Comparison of ENCODE assay signal across 1 cellular context in the genomic region with DNA sequence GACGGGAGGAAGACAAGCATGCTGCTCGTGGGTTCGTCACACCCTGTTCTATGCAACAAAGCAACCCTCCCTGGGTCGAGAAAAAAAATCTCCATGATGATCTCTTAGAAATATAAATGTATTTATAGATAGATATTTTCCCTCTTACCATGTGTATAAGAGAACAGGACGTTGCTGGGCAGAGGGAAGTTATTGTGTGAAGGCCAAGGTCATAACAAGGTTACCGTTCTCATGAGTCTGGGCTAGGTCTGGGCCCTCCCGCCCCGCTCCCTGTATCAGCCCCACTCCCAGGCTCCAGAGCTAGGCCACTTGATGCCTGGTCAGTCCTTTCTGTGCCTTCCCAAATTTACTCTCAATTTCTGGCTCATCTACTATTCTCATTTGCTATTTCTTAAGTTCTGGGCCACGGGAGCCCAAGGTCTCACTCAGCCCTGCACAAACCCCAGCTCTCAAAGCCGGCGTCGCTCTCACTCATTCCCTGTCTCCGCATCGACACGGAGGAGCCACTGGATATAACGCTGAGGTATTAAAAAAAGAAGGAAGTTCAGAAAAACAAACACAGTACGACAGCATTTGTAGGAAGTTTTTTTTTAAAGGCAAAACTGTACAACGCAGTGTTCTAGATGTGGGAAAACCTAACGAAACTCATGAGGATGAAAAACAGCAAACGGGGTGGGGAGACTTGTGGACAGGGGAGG.
A peak's percentile ranks its signal among the peaks of the same experiment; 100 is the strongest.
TF ChIP-seq lines count a peak whose summit lies in the region.

No MANE protein-coding gene starts in this region.

TF ChIP-seq in K562, 482 proteins besides CTCF, POLR2A, EP300 and RAD21 (continued from another document and continues in another):
- TF ChIP-seq, protein P1, sequence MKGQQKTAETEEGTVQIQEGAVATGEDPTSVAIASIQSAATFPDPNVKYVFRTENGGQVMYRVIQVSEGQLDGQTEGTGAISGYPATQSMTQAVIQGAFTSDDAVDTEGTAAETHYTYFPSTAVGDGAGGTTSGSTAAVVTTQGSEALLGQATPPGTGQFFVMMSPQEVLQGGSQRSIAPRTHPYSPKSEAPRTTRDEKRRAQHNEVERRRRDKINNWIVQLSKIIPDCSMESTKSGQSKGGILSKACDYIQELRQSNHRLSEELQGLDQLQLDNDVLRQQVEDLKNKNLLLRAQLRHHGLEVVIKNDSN (CRISPR knock-in tag; IDR thresholded peaks at IDR 0.05): no peak
- TF ChIP-seq RBM25 (IDR thresholded peaks at IDR 0.05; ENCODE audit: low read depth, low read length, severe bottlenecking): no peak
- peak; percentile 95 for TF ChIP-seq ZNF175 (CRISPR knock-in tag; IDR thresholded peaks at IDR 0.05; ENCODE audit: low read depth)
- TF ChIP-seq, protein P2, sequence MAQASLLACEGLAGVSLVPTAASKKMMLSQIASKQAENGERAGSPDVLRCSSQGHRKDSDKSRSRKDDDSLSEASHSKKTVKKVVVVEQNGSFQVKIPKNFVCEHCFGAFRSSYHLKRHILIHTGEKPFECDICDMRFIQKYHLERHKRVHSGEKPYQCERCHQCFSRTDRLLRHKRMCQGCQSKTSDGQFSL (CRISPR knock-in tag; IDR thresholded peaks at IDR 0.05): no peak; the same call in 1 of the 2 replicates
- TF ChIP-seq, protein P2 (tag; IDR thresholded peaks at IDR 0.05): 0 out of 4 replicates have a peak, but pooled peaks of 1 of the 2 experiments have one; percentile 66
- no peak for TF ChIP-seq ZNF77 (CRISPR knock-in tag; IDR thresholded peaks at IDR 0.05)
- TF ChIP-seq PHF20 (IDR thresholded peaks at IDR 0.05; ENCODE audit: partially characterized antibody): no peak
- TF ChIP-seq BACH1 (tag; IDR thresholded peaks at IDR 0.05): no peak
- 0 out of 2 replicates have a peak, but pooled peaks have one; percentile 16 for TF ChIP-seq CREB1 (IDR thresholded peaks at IDR 0.05)
- TF ChIP-seq CREB1 (CRISPR knock-in tag; IDR thresholded peaks at IDR 0.05): no peak
- no peak for TF ChIP-seq BRCA1 (IDR thresholded peaks at IDR 0.05)
- no peak for TF ChIP-seq BRCA1 (CRISPR knock-in tag; IDR thresholded peaks at IDR 0.05)
- TF ChIP-seq FOXA3 (CRISPR knock-in tag; conservative IDR thresholded peaks at IDR 0.05 in 1 of 2, IDR thresholded peaks at IDR 0.05 in 1 of 2): no peak
- TF ChIP-seq, protein P3, sequence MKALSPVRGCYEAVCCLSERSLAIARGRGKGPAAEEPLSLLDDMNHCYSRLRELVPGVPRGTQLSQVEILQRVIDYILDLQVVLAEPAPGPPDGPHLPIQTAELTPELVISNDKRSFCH (CRISPR knock-in tag; IDR thresholded peaks at IDR 0.05): no peak
- TF ChIP-seq, protein P3 (tag; IDR thresholded peaks at IDR 0.05): 0 out of 2 replicates have a peak, but pooled peaks have one; percentile 18
- TF ChIP-seq, protein P4, sequence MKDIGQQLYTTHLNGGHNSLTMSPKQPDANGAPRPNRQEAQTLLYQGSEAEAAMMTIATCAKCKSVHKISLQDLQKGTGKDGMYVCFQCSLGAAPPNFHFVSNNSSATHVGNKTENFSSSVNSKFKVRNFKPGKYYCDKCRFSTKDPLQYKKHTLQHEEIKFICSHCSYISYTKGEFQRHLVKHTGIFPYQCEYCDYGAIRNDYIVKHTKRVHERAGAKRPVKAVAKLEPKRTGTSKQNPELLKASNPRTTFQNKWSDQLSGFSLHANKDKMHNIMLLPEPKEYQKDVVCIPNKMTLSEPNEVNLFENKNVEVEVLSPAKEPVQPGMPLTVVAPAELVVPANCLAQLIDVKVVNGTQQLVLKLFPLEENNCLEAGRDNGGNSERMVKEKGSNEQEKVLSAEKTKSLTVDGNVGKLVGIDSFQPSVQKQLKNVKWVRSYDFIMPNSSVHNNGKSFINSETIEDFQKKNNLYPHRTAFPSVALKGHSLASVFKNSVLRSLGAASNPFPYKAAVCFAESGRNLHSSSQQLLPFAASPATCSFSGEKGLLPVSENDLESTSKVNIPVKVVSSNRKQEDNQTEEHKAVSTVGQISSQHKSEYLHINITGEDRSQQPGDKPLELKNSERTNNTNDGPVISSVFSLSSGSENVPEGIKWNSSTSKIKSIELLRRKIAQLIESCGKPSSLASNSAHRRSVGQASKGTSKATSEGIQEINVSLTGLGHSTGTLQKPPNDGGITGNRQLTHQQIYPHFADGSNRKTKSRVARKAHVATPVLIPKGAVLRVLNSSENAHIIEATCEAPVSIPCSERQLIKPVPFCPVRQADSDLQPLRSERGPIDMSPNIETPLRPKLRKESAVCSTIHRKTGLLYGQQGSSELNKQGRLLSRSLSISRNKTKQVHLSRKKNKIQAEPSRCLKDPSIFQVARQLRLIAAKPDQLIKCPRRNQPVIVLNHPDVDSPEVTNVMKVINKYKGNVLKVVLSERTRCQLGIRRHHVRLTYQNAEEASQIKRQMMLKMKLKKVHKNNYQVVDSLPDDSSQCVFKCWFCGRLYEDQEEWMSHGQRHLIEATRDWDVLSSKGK (CRISPR knock-in tag; IDR thresholded peaks at IDR 0.05): no peak
- TF ChIP-seq, protein P5, sequence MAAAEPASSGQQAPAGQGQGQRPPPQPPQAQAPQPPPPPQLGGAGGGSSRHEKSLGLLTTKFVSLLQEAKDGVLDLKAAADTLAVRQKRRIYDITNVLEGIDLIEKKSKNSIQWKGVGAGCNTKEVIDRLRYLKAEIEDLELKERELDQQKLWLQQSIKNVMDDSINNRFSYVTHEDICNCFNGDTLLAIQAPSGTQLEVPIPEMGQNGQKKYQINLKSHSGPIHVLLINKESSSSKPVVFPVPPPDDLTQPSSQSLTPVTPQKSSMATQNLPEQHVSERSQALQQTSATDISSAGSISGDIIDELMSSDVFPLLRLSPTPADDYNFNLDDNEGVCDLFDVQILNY (CRISPR knock-in tag; IDR thresholded peaks at IDR 0.05): no peak
- peak; percentile 91 for TF ChIP-seq L3MBTL2 (IDR thresholded peaks at IDR 0.05)
- TF ChIP-seq ATF7 (IDR thresholded peaks at IDR 0.05): peak; percentile 12; the same call in 1 of the 2 replicates
- no peak for TF ChIP-seq EHMT2 (IDR thresholded peaks at IDR 0.05)
- no peak for TF ChIP-seq HNRNPL (IDR thresholded peaks at IDR 0.05; ENCODE audit: low read depth, low read length)
- no peak for TF ChIP-seq PTTG1 (tag; IDR thresholded peaks at IDR 0.05; ENCODE audit: low read depth)
- TF ChIP-seq, protein P6, sequence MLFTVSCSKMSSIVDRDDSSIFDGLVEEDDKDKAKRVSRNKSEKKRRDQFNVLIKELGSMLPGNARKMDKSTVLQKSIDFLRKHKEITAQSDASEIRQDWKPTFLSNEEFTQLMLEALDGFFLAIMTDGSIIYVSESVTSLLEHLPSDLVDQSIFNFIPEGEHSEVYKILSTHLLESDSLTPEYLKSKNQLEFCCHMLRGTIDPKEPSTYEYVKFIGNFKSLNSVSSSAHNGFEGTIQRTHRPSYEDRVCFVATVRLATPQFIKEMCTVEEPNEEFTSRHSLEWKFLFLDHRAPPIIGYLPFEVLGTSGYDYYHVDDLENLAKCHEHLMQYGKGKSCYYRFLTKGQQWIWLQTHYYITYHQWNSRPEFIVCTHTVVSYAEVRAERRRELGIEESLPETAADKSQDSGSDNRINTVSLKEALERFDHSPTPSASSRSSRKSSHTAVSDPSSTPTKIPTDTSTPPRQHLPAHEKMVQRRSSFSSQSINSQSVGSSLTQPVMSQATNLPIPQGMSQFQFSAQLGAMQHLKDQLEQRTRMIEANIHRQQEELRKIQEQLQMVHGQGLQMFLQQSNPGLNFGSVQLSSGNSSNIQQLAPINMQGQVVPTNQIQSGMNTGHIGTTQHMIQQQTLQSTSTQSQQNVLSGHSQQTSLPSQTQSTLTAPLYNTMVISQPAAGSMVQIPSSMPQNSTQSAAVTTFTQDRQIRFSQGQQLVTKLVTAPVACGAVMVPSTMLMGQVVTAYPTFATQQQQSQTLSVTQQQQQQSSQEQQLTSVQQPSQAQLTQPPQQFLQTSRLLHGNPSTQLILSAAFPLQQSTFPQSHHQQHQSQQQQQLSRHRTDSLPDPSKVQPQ (CRISPR knock-in tag; IDR thresholded peaks at IDR 0.05; ENCODE audit: borderline replicate concordance): no peak
- peak; percentile 83 for TF ChIP-seq ZNF316 (IDR thresholded peaks at IDR 0.05)
- TF ChIP-seq, protein P7, sequence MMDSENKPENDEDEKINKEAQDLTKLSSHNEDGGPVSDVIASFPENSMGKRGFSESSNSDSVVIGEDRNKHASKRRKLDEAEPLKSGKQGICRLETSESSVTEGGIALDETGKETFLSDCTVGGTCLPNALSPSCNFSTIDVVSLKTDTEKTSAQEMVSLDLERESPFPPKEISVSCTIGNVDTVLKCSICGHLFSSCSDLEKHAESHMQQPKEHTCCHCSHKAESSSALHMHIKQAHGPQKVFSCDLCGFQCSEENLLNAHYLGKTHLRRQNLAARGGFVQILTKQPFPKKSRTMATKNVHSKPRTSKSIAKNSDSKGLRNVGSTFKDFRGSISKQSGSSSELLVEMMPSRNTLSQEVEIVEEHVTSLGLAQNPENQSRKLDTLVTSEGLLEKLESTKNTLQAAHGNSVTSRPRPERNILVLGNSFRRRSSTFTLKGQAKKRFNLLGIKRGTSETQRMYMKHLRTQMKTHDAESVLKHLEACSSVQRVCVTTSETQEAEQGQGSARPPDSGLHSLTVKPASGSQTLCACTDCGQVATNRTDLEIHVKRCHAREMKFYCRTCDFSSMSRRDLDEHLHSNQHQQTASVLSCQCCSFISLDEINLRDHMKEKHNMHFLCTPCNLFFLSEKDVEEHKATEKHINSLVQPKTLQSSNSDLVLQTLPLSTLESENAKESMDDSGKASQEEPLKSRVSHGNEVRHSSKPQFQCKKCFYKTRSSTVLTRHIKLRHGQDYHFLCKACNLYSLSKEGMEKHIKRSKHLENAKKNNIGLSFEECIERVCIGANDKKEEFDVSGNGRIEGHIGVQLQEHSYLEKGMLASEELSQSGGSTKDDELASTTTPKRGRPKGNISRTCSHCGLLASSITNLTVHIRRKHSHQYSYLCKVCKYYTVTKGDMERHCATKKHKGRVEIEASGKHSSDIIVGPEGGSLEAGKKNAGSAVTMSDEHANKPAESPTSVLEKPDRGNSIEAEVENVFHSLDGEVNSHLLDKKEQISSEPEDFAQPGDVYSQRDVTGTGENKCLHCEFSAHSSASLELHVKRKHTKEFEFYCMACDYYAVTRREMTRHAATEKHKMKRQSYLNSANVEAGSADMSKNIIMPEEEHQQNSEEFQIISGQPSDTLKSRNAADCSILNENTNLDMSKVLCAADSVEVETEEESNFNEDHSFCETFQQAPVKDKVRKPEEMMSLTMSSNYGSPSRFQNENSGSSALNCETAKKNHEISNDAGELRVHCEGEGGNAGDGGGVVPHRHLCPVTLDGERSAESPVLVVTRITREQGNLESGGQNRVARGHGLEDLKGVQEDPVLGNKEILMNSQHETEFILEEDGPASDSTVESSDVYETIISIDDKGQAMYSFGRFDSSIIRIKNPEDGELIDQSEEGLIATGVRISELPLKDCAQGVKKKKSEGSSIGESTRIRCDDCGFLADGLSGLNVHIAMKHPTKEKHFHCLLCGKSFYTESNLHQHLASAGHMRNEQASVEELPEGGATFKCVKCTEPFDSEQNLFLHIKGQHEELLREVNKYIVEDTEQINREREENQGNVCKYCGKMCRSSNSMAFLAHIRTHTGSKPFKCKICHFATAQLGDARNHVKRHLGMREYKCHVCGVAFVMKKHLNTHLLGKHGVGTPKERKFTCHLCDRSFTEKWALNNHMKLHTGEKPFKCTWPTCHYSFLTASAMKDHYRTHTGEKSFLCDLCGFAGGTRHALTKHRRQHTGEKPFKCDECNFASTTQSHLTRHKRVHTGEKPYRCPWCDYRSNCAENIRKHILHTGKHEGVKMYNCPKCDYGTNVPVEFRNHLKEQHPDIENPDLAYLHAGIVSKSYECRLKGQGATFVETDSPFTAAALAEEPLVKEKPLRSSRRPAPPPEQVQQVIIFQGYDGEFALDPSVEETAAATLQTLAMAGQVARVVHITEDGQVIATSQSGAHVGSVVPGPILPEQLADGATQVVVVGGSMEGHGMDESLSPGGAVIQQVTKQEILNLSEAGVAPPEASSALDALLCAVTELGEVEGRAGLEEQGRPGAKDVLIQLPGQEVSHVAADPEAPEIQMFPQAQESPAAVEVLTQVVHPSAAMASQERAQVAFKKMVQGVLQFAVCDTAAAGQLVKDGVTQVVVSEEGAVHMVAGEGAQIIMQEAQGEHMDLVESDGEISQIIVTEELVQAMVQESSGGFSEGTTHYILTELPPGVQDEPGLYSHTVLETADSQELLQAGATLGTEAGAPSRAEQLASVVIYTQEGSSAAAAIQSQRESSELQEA (IDR thresholded peaks at IDR 0.05; ENCODE audit: low read depth): no peak
- TF ChIP-seq ARID2 (IDR thresholded peaks at IDR 0.05): 0 out of 2 replicates have a peak, but pooled peaks have one; percentile 15
- TF ChIP-seq RCOR1 (IDR thresholded peaks at IDR 0.05; ENCODE audit: borderline replicate concordance in 1 of 2, low read depth in 2 of 2, low read length in 2 of 2): peak in 1 of 2 experiments; percentile 36; a peak in 1 of 4 replicates
- TF ChIP-seq ZNF140 (CRISPR knock-in tag; IDR thresholded peaks at IDR 0.05): no peak
- TF ChIP-seq, protein P8, sequence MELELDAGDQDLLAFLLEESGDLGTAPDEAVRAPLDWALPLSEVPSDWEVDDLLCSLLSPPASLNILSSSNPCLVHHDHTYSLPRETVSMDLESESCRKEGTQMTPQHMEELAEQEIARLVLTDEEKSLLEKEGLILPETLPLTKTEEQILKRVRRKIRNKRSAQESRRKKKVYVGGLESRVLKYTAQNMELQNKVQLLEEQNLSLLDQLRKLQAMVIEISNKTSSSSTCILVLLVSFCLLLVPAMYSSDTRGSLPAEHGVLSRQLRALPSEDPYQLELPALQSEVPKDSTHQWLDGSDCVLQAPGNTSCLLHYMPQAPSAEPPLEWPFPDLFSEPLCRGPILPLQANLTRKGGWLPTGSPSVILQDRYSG (tag; conservative IDR thresholded peaks at IDR 0.05; ENCODE audit: low read depth): peak; percentile 30
- TF ChIP-seq, protein P9, sequence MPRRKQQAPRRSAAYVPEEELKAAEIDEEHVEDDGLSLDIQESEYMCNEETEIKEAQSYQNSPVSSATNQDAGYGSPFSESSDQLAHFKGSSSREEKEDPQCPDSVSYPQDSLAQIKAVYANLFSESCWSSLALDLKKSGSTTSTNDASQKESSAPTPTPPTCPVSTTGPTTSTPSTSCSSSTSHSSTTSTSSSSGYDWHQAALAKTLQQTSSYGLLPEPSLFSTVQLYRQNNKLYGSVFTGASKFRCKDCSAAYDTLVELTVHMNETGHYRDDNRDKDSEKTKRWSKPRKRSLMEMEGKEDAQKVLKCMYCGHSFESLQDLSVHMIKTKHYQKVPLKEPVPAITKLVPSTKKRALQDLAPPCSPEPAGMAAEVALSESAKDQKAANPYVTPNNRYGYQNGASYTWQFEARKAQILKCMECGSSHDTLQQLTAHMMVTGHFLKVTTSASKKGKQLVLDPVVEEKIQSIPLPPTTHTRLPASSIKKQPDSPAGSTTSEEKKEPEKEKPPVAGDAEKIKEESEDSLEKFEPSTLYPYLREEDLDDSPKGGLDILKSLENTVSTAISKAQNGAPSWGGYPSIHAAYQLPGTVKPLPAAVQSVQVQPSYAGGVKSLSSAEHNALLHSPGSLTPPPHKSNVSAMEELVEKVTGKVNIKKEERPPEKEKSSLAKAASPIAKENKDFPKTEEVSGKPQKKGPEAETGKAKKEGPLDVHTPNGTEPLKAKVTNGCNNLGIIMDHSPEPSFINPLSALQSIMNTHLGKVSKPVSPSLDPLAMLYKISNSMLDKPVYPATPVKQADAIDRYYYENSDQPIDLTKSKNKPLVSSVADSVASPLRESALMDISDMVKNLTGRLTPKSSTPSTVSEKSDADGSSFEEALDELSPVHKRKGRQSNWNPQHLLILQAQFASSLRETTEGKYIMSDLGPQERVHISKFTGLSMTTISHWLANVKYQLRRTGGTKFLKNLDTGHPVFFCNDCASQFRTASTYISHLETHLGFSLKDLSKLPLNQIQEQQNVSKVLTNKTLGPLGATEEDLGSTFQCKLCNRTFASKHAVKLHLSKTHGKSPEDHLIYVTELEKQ (CRISPR knock-in tag; IDR thresholded peaks at IDR 0.05): peak; percentile 55; the same call in 1 of the 2 replicates
- no peak for TF ChIP-seq SRSF3 (IDR thresholded peaks at IDR 0.05; ENCODE audit: insufficient read depth, low read length)
- no peak for TF ChIP-seq SMAD2 (IDR thresholded peaks at IDR 0.05; ENCODE audit: low read depth, low read length)
